ENCODE assay signal across 14 cellular contexts in genomic region chr3:23389686-23390085, GRCh38.
DNase-seq lines count a peak whose midpoint lies in the region; ATAC-seq and TF ChIP-seq lines count a peak whose summit lies in the region.
"Had no signal": no experiment of that assay in that cellular context is flagged by ENCODE, and none has a peak within 500 bp of the region (broad histone marks: within the 10 kb centered on the region; RNA-seq: fewer than 3 reads in every experiment).

No MANE protein-coding gene starts in this region.

- no peak for TF ChIP-seq POLR2A in prostate gland (IDR thresholded peaks at IDR 0.05)

- no peaks in the 10 kb centered on the region for H3K9me3 ChIP-seq in HUES64 (ENCODE audit: insufficient read depth, low read depth, low read length)
- no peaks in the 10 kb centered on the region for H3K9me3 ChIP-seq in prostate gland
- H3K9me3 ChIP-seq: upper lobe of right lung had no signal

- WGBS in HUES64 = 74% methylated on average over 3 of the region's 3 CpGs
- whole genome bisulfite sequencing in prostate gland = 96% methylated on average over 3 of the region's 3 CpGs

- ATAC-seq in GM19328 (IDR thresholded peaks at IDR 0.05; ENCODE audit: unreplicated experiment) = peak; percentile 57
- peak; percentile 73 for ATAC-seq in HG02763 (IDR thresholded peaks at IDR 0.05; ENCODE audit: unreplicated experiment)
- ATAC-seq: HepG2 had no signal

- H3K27ac ChIP-seq in HUES64 (ENCODE audit: low read depth, low read length) (peak overlapping the region; percentile 47; the same call in 1 of the 2 replicates), prostate gland (no peak overlapping the region)
- H3K27ac ChIP-seq: upper lobe of right lung had no signal

- peak; percentile 22 for DNase-seq in GM06990 (ENCODE audit: extremely low read depth, insufficient read length)
- DNase-seq in DMS114 treated with DMSO at 0.1 percent for 48 hours (lab: John Stamatoyannopoulos, UW; ENCODE audit: unreplicated experiment) = no peak
- DNase-seq in activated effector memory CD4-positive, alpha-beta T cell treated with Interleukin-2 at 50 U/mL for 16 hours = no peak
- DNase-seq in prostate gland (ENCODE audit: low spot score) = no peak
- DNase-seq in posterior cingulate gyrus = no peak
- DNase-seq: activated naive CD8-positive, alpha-beta T cell treated with anti-CD3 and anti-CD28 coated beads for 36 hours; mammary epithelial cell; NCI-H1092; SHP77 treated with DMSO at 0.1 percent for 48 hours; upper lobe of right lung had no signal

- H3K4me1 ChIP-seq in HUES64 (ENCODE audit: insufficient read depth, low read length) = peaks cover 21% of the 10 kb centered on the region; the same call in 1 of the 2 replicates
- H3K4me1 ChIP-seq in prostate gland (replicated peaks) = no peaks in the 10 kb centered on the region

- no peak overlapping the region for H3K9ac ChIP-seq in HUES64 (ENCODE audit: low read depth, low read length)

- H3K36me3 ChIP-seq in GM06990 (ENCODE audit: control insufficient read depth, insufficient read depth, low read length) = no peaks in the 10 kb centered on the region
- H3K36me3 ChIP-seq in HUES64 (ENCODE audit: insufficient read depth, low read length) = no peaks in the 10 kb centered on the region
- H3K36me3 ChIP-seq in prostate gland = no peaks in the 10 kb centered on the region
- H3K36me3 ChIP-seq: upper lobe of right lung had no signal

- TF ChIP-seq CTCF in GM06990 (IDR thresholded peaks at IDR 0.05; ENCODE audit: insufficient read depth, low read length, poor library complexity, severe bottlenecking) (no peak), prostate gland (IDR thresholded peaks at IDR 0.05) (no peak)

- intact Hi-C loops in prostate gland (cut with DNase I) (no loop called here), posterior cingulate gyrus (cut with DNase I) (no loop called here)

- no peaks in the 10 kb centered on the region for H3K27me3 ChIP-seq in GM06990 (replicated peaks; ENCODE audit: control insufficient read depth, insufficient read depth, low read length)
- H3K27me3 ChIP-seq in HUES64 (ENCODE audit: insufficient read depth, low read length) = no peaks in the 10 kb centered on the region
- H3K27me3 ChIP-seq in prostate gland (replicated peaks; ENCODE audit: insufficient read depth) = no peaks in the 10 kb centered on the region
- H3K27me3 ChIP-seq: upper lobe of right lung had no signal

- H3K4me3 ChIP-seq in GM06990 (replicated peaks; ENCODE audit: low read depth, low read length) (no peak overlapping the region), HUES64 (ENCODE audit: low read length) (no peak overlapping the region), prostate gland (no peak overlapping the region)
- H3K4me3 ChIP-seq: upper lobe of right lung had no signal
